22 cellular contexts compared by ENCODE assay signal in the genomic region with DNA sequence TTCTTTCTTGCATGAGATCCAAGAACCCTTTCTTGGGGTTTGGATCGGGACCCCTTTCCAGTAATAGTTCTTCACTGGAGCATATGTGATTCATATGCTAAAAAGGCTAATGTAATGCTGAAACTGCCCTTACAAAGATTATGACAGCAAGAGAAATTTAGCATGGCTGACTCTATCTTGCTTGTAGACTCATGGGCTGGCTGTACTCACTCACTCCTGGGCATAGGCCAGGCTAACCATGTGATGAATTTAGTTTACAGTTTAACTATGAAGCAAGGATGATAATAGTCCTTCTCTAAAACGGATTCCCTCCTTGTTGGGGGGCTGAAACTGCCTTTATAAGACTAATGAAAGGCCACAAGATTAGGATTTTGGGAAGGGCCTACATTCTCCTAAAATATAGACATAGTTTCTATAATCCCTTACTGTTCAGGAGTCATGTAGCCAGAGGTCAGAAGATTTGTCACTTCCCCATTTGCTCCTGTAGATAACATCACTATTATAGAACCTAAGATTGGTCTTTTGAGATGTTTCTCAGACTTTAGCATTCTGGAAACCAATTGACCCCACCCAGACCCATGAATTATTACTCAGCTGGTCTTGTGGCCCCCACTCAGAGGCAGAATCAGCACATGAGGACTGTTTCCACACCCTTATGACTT.
"Had no signal": no experiment of that assay in that cellular context is flagged by ENCODE, and none has a peak within 500 bp of the region (broad histone marks: within the 10 kb centered on the region; RNA-seq: fewer than 3 reads in every experiment).

No MANE protein-coding gene starts in this region.

- H3K27ac ChIP-seq: cardiac muscle cell, esophagus muscularis mucosa, gastrocnemius medialis, heart left ventricle, parathyroid adenoma, sigmoid colon, stomach, testis had no signal

- H3K4me3 ChIP-seq: cardiac muscle cell, esophagus muscularis mucosa, gastrocnemius medialis, heart left ventricle, sigmoid colon, stomach, testis had no signal

- H3K27me3 Mint-ChIP-seq: activated naive CD8-positive, alpha-beta T cell; memory B cell; naive thymus-derived CD8-positive, alpha-beta T cell; type B pancreatic cell had no signal

- DNase-seq: activated CD4-positive, alpha-beta T cell treated with anti-CD3 and anti-CD28 coated beads, Interleukin-2, amount 50 U/mL, for 4 hours; activated gamma-delta T cell; activated T-cell treated with anti-CD3 and anti-CD28 coated beads, Interleukin-2, amount 50 U/mL, for 72 hours; amniotic stem cell; dermis blood vessel endothelial cell; effector memory CD4-positive, alpha-beta T cell; gastrocnemius medialis; heart left ventricle; left ventricle myocardium superior; naive thymus-derived CD8-positive, alpha-beta T cell; sigmoid colon; stimulated activated CD4-positive, alpha-beta T cell treated with anti-CD3 and anti-CD28 coated beads, Interleukin-4, amount 100 ng/mL, for 24 hours; stomach; T1000; testis had no signal

- H3K36me3 ChIP-seq: cardiac muscle cell, esophagus muscularis mucosa, gastrocnemius medialis, heart left ventricle, sigmoid colon, stomach had no signal

- H3K9ac ChIP-seq: parathyroid adenoma had no signal

- H3K4me1 ChIP-seq: esophagus muscularis mucosa, gastrocnemius medialis, parathyroid adenoma, sigmoid colon, stomach, testis had no signal

- H3K9me3 Mint-ChIP-seq: memory B cell; stimulated activated effector memory CD8-positive, alpha-beta T cell treated with anti-CD3 and anti-CD28 coated beads, Interleukin-12 subunit alpha, Interleukin-12 subunit beta, amount 100 ng/mL, for 72 hours; type B pancreatic cell had no signal

- H3K9me3 ChIP-seq: gastrocnemius medialis, sigmoid colon, stomach, testis had no signal

- H3K4me1 Mint-ChIP-seq: memory B cell; stimulated activated effector memory CD8-positive, alpha-beta T cell treated with anti-CD3 and anti-CD28 coated beads, Interleukin-12 subunit alpha, Interleukin-12 subunit beta, amount 100 ng/mL, for 72 hours had no signal

- H3K4me3 Mint-ChIP-seq: activated naive CD8-positive, alpha-beta T cell; activated T-cell treated with anti-CD3 and anti-CD28 coated beads, Interleukin-2, amount 50 U/mL, for 72 hours; memory B cell; naive thymus-derived CD8-positive, alpha-beta T cell; stimulated activated effector memory CD8-positive, alpha-beta T cell treated with anti-CD3 and anti-CD28 coated beads, Interleukin-12 subunit alpha, Interleukin-12 subunit beta, amount 100 ng/mL, for 72 hours; type B pancreatic cell had no signal

- ATAC-seq: activated T-cell treated with anti-CD3 and anti-CD28 coated beads, Interleukin-2, amount 50 U/mL, for 72 hours; gastrocnemius medialis; heart left ventricle; left ventricle myocardium superior; naive thymus-derived CD8-positive, alpha-beta T cell; stimulated activated effector memory CD8-positive, alpha-beta T cell treated with anti-CD3 and anti-CD28 coated beads, Interleukin-12 subunit alpha, Interleukin-12 subunit beta, amount 100 ng/mL, for 72 hours had no signal

- H3K36me3 Mint-ChIP-seq: memory B cell; stimulated activated effector memory CD8-positive, alpha-beta T cell treated with anti-CD3 and anti-CD28 coated beads, Interleukin-12 subunit alpha, Interleukin-12 subunit beta, amount 100 ng/mL, for 72 hours; type B pancreatic cell had no signal

- H2AFZ ChIP-seq: parathyroid adenoma had no signal

- H3K79me2 ChIP-seq: parathyroid adenoma had no signal

- H3K27ac Mint-ChIP-seq: activated naive CD8-positive, alpha-beta T cell; activated T-cell treated with anti-CD3 and anti-CD28 coated beads, Interleukin-2, amount 50 U/mL, for 72 hours; memory B cell; naive thymus-derived CD8-positive, alpha-beta T cell; stimulated activated effector memory CD8-positive, alpha-beta T cell treated with anti-CD3 and anti-CD28 coated beads, Interleukin-12 subunit alpha, Interleukin-12 subunit beta, amount 100 ng/mL, for 72 hours; type B pancreatic cell had no signal

- H3K27me3 ChIP-seq: cardiac muscle cell, esophagus muscularis mucosa, gastrocnemius medialis, heart left ventricle, sigmoid colon, stomach, testis had no signal
